ENCODE assay signal across 20 cellular contexts in genomic region chr11:46695345-46696211, GRCh38. TPM values are rescaled to one million over a fixed set of nuclear protein-coding genes. Genes with fewer than 3 reads are reported as not detected.
DNase-seq lines count a peak whose midpoint lies in the region; ATAC-seq and TF ChIP-seq lines count a peak whose summit lies in the region.
"Had no signal": no experiment of that assay in that cellular context is flagged by ENCODE, and none has a peak within 500 bp of the region (broad histone marks: within the 10 kb centered on the region; RNA-seq: fewer than 3 reads in every experiment).

No MANE protein-coding gene starts in this region.

- H3K4me1 ChIP-seq in heart left ventricle, result peaks cover 4 to 69% (median 56%) of the 10 kb centered on the region in 12 donors
- peaks cover 13 to 72% (median 65%) of the 10 kb centered on the region in 4 donors for H3K4me1 ChIP-seq in tibial artery

- no peaks in the 10 kb centered on the region for H3K27me3 ChIP-seq in heart left ventricle
- H3K27me3 ChIP-seq in tibial artery, result no peaks in the 10 kb centered on the region
- H3K27me3 ChIP-seq in brain microvascular endothelial cell (replicated peaks), result no peaks in the 10 kb centered on the region

- CTCF ChIA-PET in activated CD8-positive, alpha-beta memory T cell treated with anti-CD3 and anti-CD28 coated beads, Interleukin-2, amount 10 ng/mL, durations not matched to agents 7 days and 5 days (lab: Charles Lee), result interaction anchor here (1.5 kb wide), 1 partner anchor 25 kb away, joined by 5 read pairs; no protein-coding TSS in a partner anchor

- H3K4me3 ChIP-seq in heart left ventricle (no peak overlapping the region), tibial artery (no peak overlapping the region), brain microvascular endothelial cell (ENCODE audit: low read depth, low read length) (no peak overlapping the region)

- H3K9me3 Mint-ChIP-seq in central memory CD8-positive, alpha-beta T cell, result no peaks in the 10 kb centered on the region
- H3K9me3 Mint-ChIP-seq in nephron progenitor cell, result no peaks in the 10 kb centered on the region
- H3K9me3 Mint-ChIP-seq in activated CD8-positive, alpha-beta memory T cell treated with anti-CD3 and anti-CD28 coated beads, Interleukin-2, amount 10 ng/mL, durations not matched to agents 7 days and 5 days (ENCODE audit: low read depth), result no peaks in the 10 kb centered on the region
- H3K9me3 Mint-ChIP-seq: activated T-cell treated with anti-CD3 and anti-CD28 coated beads, Interleukin-2, amount 50 U/mL, for 72 hours had no signal

- H3K27ac Mint-ChIP-seq in central memory CD8-positive, alpha-beta T cell (ENCODE audit: low read depth), result peak overlapping the region; percentile 69
- H3K27ac Mint-ChIP-seq in nephron progenitor cell, result peak overlapping the region; percentile 72
- no peak overlapping the region for H3K27ac Mint-ChIP-seq in activated CD8-positive, alpha-beta memory T cell treated with anti-CD3 and anti-CD28 coated beads, Interleukin-2, amount 10 ng/mL, durations not matched to agents 7 days and 5 days
- H3K27ac Mint-ChIP-seq: activated T-cell treated with anti-CD3 and anti-CD28 coated beads, Interleukin-2, amount 50 U/mL, for 72 hours had no signal

- H3K9me3 ChIP-seq in heart left ventricle (no peaks in the 10 kb centered on the region), tibial artery (no peaks in the 10 kb centered on the region)

- peak overlapping the region in 11 of 12 donors; percentile 30 to 95 (median 72) for H3K27ac ChIP-seq in heart left ventricle
- H3K27ac ChIP-seq in tibial artery, result peak overlapping the region; percentile 78 to 92
- no peak overlapping the region for H3K27ac ChIP-seq in brain microvascular endothelial cell

- TF ChIP-seq CTCF in heart left ventricle (IDR thresholded peaks at IDR 0.05) (no peak), nephron progenitor cell (IDR thresholded peaks at IDR 0.05) (no peak), tibial artery (IDR thresholded peaks at IDR 0.05) (no peak), brain microvascular endothelial cell (IDR thresholded peaks at IDR 0.05; ENCODE audit: low read depth, low read length, missing control alignments) (no peak)

- H3K4me3 Mint-ChIP-seq in central memory CD8-positive, alpha-beta T cell, result no peak overlapping the region
- no peak overlapping the region for H3K4me3 Mint-ChIP-seq in nephron progenitor cell
- H3K4me3 Mint-ChIP-seq in activated CD8-positive, alpha-beta memory T cell treated with anti-CD3 and anti-CD28 coated beads, Interleukin-2, amount 10 ng/mL, durations not matched to agents 7 days and 5 days, result no peak overlapping the region
- H3K4me3 Mint-ChIP-seq: activated T-cell treated with anti-CD3 and anti-CD28 coated beads, Interleukin-2, amount 50 U/mL, for 72 hours had no signal

- DNase-seq in heart left ventricle (no peak), Right ventricle myocardium inferior (ENCODE audit: missing footprints) (no peak), nephron progenitor cell (no peak), tibial artery (no peak), GM19240 (ENCODE audit: insufficient read length, low spot score) (no peak), brain microvascular endothelial cell (no peak)
- DNase-seq in central memory CD8-positive, alpha-beta T cell (ENCODE audit: low spot score in 2 of 2), result no peak
- DNase-seq in activated CD8-positive, alpha-beta memory T cell treated with anti-CD3 and anti-CD28 coated beads, Interleukin-2, amount 10 ng/mL, durations not matched to agents 7 days and 5 days, result no peak
- DNase-seq: activated CD4-positive, alpha-beta T cell treated with anti-CD3 and anti-CD28 coated beads, Interleukin-2, amount 50 U/mL, for 1 hour; activated T-cell treated with anti-CD3 and anti-CD28 coated beads, Interleukin-2, amount 50 U/mL, for 72 hours; COR-L47; GOT3; NCI-H187; NCI-H524; OCI-M1 had no signal

- H3K36me3 ChIP-seq in heart left ventricle (peaks cover 0 to 63% (median 49%) of the 10 kb centered on the region in 9 donors), tibial artery (peaks cover 12 to 57% (median 55%) of the 10 kb centered on the region in 3 donors), brain microvascular endothelial cell (replicated peaks) (peaks cover 34% of the 10 kb centered on the region)

- TF ChIP-seq POLR2A in heart left ventricle (IDR thresholded peaks at IDR 0.05), result no peak

- peaks cover 33% of the 10 kb centered on the region for H3K36me3 Mint-ChIP-seq in central memory CD8-positive, alpha-beta T cell (ENCODE audit: insufficient read depth)
- peaks cover 8% of the 10 kb centered on the region for H3K36me3 Mint-ChIP-seq in nephron progenitor cell (ENCODE audit: low read depth)
- H3K36me3 Mint-ChIP-seq in activated CD8-positive, alpha-beta memory T cell treated with anti-CD3 and anti-CD28 coated beads, Interleukin-2, amount 10 ng/mL, durations not matched to agents 7 days and 5 days, result peaks cover 5% of the 10 kb centered on the region

- no peak for ATAC-seq in heart left ventricle
- ATAC-seq in Right ventricle myocardium inferior, result no peak
- ATAC-seq in central memory CD8-positive, alpha-beta T cell (replicated peaks; ENCODE audit: extremely low read depth, poor library complexity, severe bottlenecking), result no peak
- no peak for ATAC-seq in activated CD8-positive, alpha-beta memory T cell treated with anti-CD3 and anti-CD28 coated beads, Interleukin-2, amount 10 ng/mL, durations not matched to agents 7 days and 5 days
- ATAC-seq: activated T-cell treated with anti-CD3 and anti-CD28 coated beads, Interleukin-2, amount 50 U/mL, for 72 hours had no signal

- intact Hi-C loops in heart left ventricle (cut with DNase I) (no loop called here), Right ventricle myocardium inferior (cut with DNase I) (loop anchor here (10.0 kb wide), 1 partner anchor 81 kb away; the partner anchor contains the start of genes ATG13 and HARBI1), tibial artery (cut with DNase I; ENCODE audit: low total_unique reads) (no loop called here)

- H3K4me1 Mint-ChIP-seq in central memory CD8-positive, alpha-beta T cell, result peaks cover 36% of the 10 kb centered on the region
- H3K4me1 Mint-ChIP-seq in nephron progenitor cell, result peaks cover 56% of the 10 kb centered on the region
- H3K4me1 Mint-ChIP-seq in activated CD8-positive, alpha-beta memory T cell treated with anti-CD3 and anti-CD28 coated beads, Interleukin-2, amount 10 ng/mL, durations not matched to agents 7 days and 5 days, result peaks cover 20% of the 10 kb centered on the region

- 76 to 93% (median 82%) methylated on average over 7 to 12 of the region's 12 CpGs for WGBS in heart left ventricle, 4 donors

- in situ Hi-C loops in brain microvascular endothelial cell (cut with HindIII; ENCODE audit: low pct_ligation_motif_present, low sequenced_read_pairs), result no loop called here

- no peaks in the 10 kb centered on the region for H3K27me3 Mint-ChIP-seq in central memory CD8-positive, alpha-beta T cell
- no peaks in the 10 kb centered on the region for H3K27me3 Mint-ChIP-seq in nephron progenitor cell (ENCODE audit: low read depth, poor library complexity)
- H3K27me3 Mint-ChIP-seq in activated CD8-positive, alpha-beta memory T cell treated with anti-CD3 and anti-CD28 coated beads, Interleukin-2, amount 10 ng/mL, durations not matched to agents 7 days and 5 days, result no peaks in the 10 kb centered on the region

RNA-seq across cellular contexts. Expression of gene ARHGAP1, which starts 4.8 kb away (rescaled TPM):
- 100 to 1,000 TPM in 4 of 9 donors, 10 to 100 TPM in 5; 57.5 to 309 (median 78.9) TPM for total RNA-seq in heart left ventricle
- 10 to 100 TPM; 38.8 to 58.0 TPM for polyA plus RNA-seq in heart left ventricle
- 68.4 TPM for total RNA-seq in Right ventricle myocardium inferior
- total RNA-seq in activated CD8-positive, alpha-beta memory T cell treated with anti-CD3 and anti-CD28 coated beads, Interleukin-2, amount 10 ng/mL, durations not matched to agents 7 days and 5 days, result 10 to 100 TPM; 61.9 to 68.5 TPM

RNA-seq across cellular contexts. Expression of gene ZNF408, which starts 5.3 kb away (rescaled TPM):
- total RNA-seq in heart left ventricle (1 to 10 TPM; 5.3 to 10.0 (median 7.1) TPM), Right ventricle myocardium inferior (6.0 TPM)
- polyA plus RNA-seq in heart left ventricle, result 1 to 10 TPM; 5.6 to 8.5 TPM
- total RNA-seq in activated CD8-positive, alpha-beta memory T cell treated with anti-CD3 and anti-CD28 coated beads, Interleukin-2, amount 10 ng/mL, durations not matched to agents 7 days and 5 days, result 10 to 100 TPM; 12.6 to 15.0 TPM

RNA-seq across cellular contexts. Expression of gene F2, which starts 23.4 kb away (rescaled TPM):
- under 1 TPM in 2 of 9 donors, not detected in 7; 0.17 to 0.18 TPM for total RNA-seq in heart left ventricle
- polyA plus RNA-seq in heart left ventricle, result under 1 TPM in 1 of 2 donors, not detected in 1; 0.08 TPM
- not detected for total RNA-seq in Right ventricle myocardium inferior
- not detected for total RNA-seq in activated CD8-positive, alpha-beta memory T cell treated with anti-CD3 and anti-CD28 coated beads, Interleukin-2, amount 10 ng/mL, durations not matched to agents 7 days and 5 days
- total RNA-seq: activated T-cell treated with anti-CD3 and anti-CD28 coated beads, Interleukin-2, amount 50 U/mL, for 72 hours; G401; HT1080; myocyte; ureter had no signal
- polyA plus RNA-seq: AG04450 had no signal
